9 cellular contexts compared by ENCODE assay signal in genomic region chr17:80892019-80892855, GRCh38.
DNase-seq lines count a peak whose midpoint lies in the region; ATAC-seq and TF ChIP-seq lines count a peak whose summit lies in the region.
"Had no signal": no experiment of that assay in that cellular context is flagged by ENCODE, and none has a peak within 500 bp of the region (broad histone marks: within the 10 kb centered on the region; RNA-seq: fewer than 3 reads in every experiment).

No MANE protein-coding gene starts in this region.

- peak; percentile 64 for ATAC-seq in HG03571 (IDR thresholded peaks at IDR 0.05; ENCODE audit: unreplicated experiment)

- H2AFZ ChIP-seq in hepatocyte: no peak overlapping the region

- no peak overlapping the region for H3K4me2 ChIP-seq in hepatocyte

- TF ChIP-seq CTCF in hepatocyte (IDR thresholded peaks at IDR 0.05; ENCODE audit: poor library complexity): no peak

- no peaks in the 10 kb centered on the region for H4K20me1 ChIP-seq in hepatocyte (ENCODE audit: insufficient read depth, poor library complexity, severe bottlenecking)

- H3K79me2 ChIP-seq in hepatocyte: no peaks in the 10 kb centered on the region

- DNase-seq in NCI-H748 (lab: John Stamatoyannopoulos, UW; ENCODE audit: unreplicated experiment) (peak; percentile 50), NCI-H748 treated with DMSO at 0.1 percent for 48 hours (lab: John Stamatoyannopoulos, UW) (no peak), T follicular helper cell (ENCODE audit: low read depth) (peak; percentile 84), hepatocyte (ENCODE audit: low spot score) (peak; percentile 68), NCI-H82 treated with DMSO at 0.1 percent for 48 hours (lab: John Stamatoyannopoulos, UW; ENCODE audit: unreplicated experiment) (no peak)
- DNase-seq in activated naive CD8-positive, alpha-beta T cell treated with anti-CD3 and anti-CD28 coated beads, Interleukin-2, amount 50 U/mL, for 16 hours (ENCODE audit: low read depth, low spot score): peak; percentile 61
- DNase-seq in stimulated activated CD4-positive, alpha-beta T cell treated with anti-CD3 and anti-CD28 coated beads, Interleukin-1b, Interleukin-23, amount 100 ng/mL, for 4 hours (ENCODE audit: low read depth in 2 of 2): peak; percentile 70 to 76

- H3K27me3 ChIP-seq in hepatocyte: no peaks in the 10 kb centered on the region

- WGBS in hepatocyte (ENCODE audit: low lambda C conversion rate, missing lambda C conversion rate): 84% methylated on average over 35 of the region's 35 CpGs

- H3K9me2 ChIP-seq in hepatocyte (replicated peaks; ENCODE audit: insufficient read depth): no peaks in the 10 kb centered on the region

- no peaks in the 10 kb centered on the region for H3K36me3 ChIP-seq in hepatocyte (replicated peaks; ENCODE audit: insufficient read depth, low read depth)

- peak overlapping the region; percentile 58 for H3K27ac ChIP-seq in hepatocyte
- H3K27ac ChIP-seq: C4-2B had no signal

- H3K4me1 ChIP-seq in hepatocyte (ENCODE audit: insufficient read depth): peaks cover 3% of the 10 kb centered on the region

- no peaks in the 10 kb centered on the region for H3K9me3 ChIP-seq in hepatocyte (ENCODE audit: low read depth)

- H3K4me3 ChIP-seq in hepatocyte: no peak overlapping the region

Comparison
In these comparisons a context has a peak if more than half of its experiments do, and no peak if none do; other contexts are left out.
1. DNase-seq: peak in NCI-H748 (single experiment), T follicular helper cell (single experiment), activated naive CD8-positive, alpha-beta T cell treated with anti-CD3 and anti-CD28 coated beads, Interleukin-2, amount 50 U/mL, for 16 hours (single experiment), hepatocyte (single experiment) and stimulated activated CD4-positive, alpha-beta T cell treated with anti-CD3 and anti-CD28 coated beads, Interleukin-1b, Interleukin-23, amount 100 ng/mL, for 4 hours (2 of 2); none in NCI-H748 treated with DMSO at 0.1 percent for 48 hours (single experiment) and NCI-H82 treated with DMSO at 0.1 percent for 48 hours (single experiment).